ENCODE assay signal across 11 cellular contexts in genomic region chr17:42706732-42707131, GRCh38. TPM values are rescaled to one million over a fixed set of nuclear protein-coding genes. Genes with fewer than 3 reads are reported as not detected.
A peak's percentile ranks its signal among the peaks of the same experiment; 100 is the strongest.
DNase-seq lines count a peak whose midpoint lies in the region; ATAC-seq and FAIRE-seq lines count a peak whose summit lies in the region.
"Had no signal": no experiment of that assay in that cellular context is flagged by ENCODE, and none has a peak within 500 bp of the region (broad histone marks: within the 10 kb centered on the region; RNA-seq: fewer than 3 reads in every experiment).

No MANE protein-coding gene starts in this region.

- no peak for FAIRE-seq in urothelium cell line (lab: Jason Lieb, UNC)
- FAIRE-seq: A204.1, colon had no signal

- peaks cover 60% of the 10 kb centered on the region for H3K4me1 Mint-ChIP-seq in stimulated activated memory B cell treated with anti-CD40 and anti-IgM and Interleukin-4, amounts not matched to agents 10 μg/mL and 1 μg/mL and 100 μg/mL, for 72 hours

- H3K36me3 Mint-ChIP-seq in stimulated activated memory B cell treated with anti-CD40 and anti-IgM and Interleukin-4, amounts not matched to agents 10 μg/mL and 1 μg/mL and 100 μg/mL, for 72 hours: peaks cover 72% of the 10 kb centered on the region

- no peak overlapping the region for H3K4me3 Mint-ChIP-seq in stimulated activated memory B cell treated with anti-CD40 and anti-IgM and Interleukin-4, amounts not matched to agents 10 μg/mL and 1 μg/mL and 100 μg/mL, for 72 hours

- DNase-seq in activated CD4-positive, alpha-beta T cell treated with anti-CD3 and anti-CD28 coated beads for 24 hours (ENCODE audit: low read depth in 2 of 2): peak; percentile 3 to 24
- DNase-seq in activated CD4-positive, alpha-beta T cell treated with anti-CD3 and anti-CD28 coated beads for 1 hour: no peak
- peak; percentile 68 for DNase-seq in activated CD4-positive, alpha-beta T cell treated with anti-CD3 and anti-CD28 coated beads for 48 hours
- peak; percentile 24 for DNase-seq in effector CD4-positive, alpha-beta T cell
- DNase-seq in left lobe of liver (ENCODE audit: low spot score) (no peak), urothelium cell line (ENCODE audit: low spot score) (no peak), A172 (ENCODE audit: low spot score) (no peak)

- H3K27me3 Mint-ChIP-seq in stimulated activated memory B cell treated with anti-CD40 and anti-IgM and Interleukin-4, amounts not matched to agents 10 μg/mL and 1 μg/mL and 100 μg/mL, for 72 hours: no peaks in the 10 kb centered on the region

- ATAC-seq in stimulated activated memory B cell treated with anti-CD40 and anti-IgM and Interleukin-4, amounts not matched to agents 10 μg/mL and 1 μg/mL and 100 μg/mL, for 72 hours: peak; percentile 50
- ATAC-seq in left lobe of liver: no peak
- ATAC-seq: HCT116 had no signal

- peak overlapping the region; percentile 79 for H3K27ac Mint-ChIP-seq in stimulated activated memory B cell treated with anti-CD40 and anti-IgM and Interleukin-4, amounts not matched to agents 10 μg/mL and 1 μg/mL and 100 μg/mL, for 72 hours

- no peaks in the 10 kb centered on the region for H3K9me3 Mint-ChIP-seq in stimulated activated memory B cell treated with anti-CD40 and anti-IgM and Interleukin-4, amounts not matched to agents 10 μg/mL and 1 μg/mL and 100 μg/mL, for 72 hours

RNA-seq across cellular contexts. Expression of gene CNTNAP1, which starts 24.4 kb away (rescaled TPM):
- 0.93 TPM for total RNA-seq in left lobe of liver
- total RNA-seq in A172 (2014; rRNA removed; shearing (Covaris generic)): 19.2 and 20.8 TPM in 2 replicates

RNA-seq across cellular contexts. Expression of gene CCR10, which starts 25.1 kb away (rescaled TPM):
- 0.13 TPM for total RNA-seq in left lobe of liver
- total RNA-seq in A172 (2014; rRNA removed; shearing (Covaris generic)): 2.7 and 3.6 TPM in 2 replicates

RNA-seq across cellular contexts. Expression of gene PLEKHH3, which starts 29.9 kb away (rescaled TPM):
- 27.6 TPM for total RNA-seq in left lobe of liver
- 32.8 and 37.0 TPM in 2 replicates for total RNA-seq in A172 (2014; rRNA removed; shearing (Covaris generic))

RNA-seq across cellular contexts. Expression of gene EZH1, which starts 38.1 kb away (rescaled TPM):
- total RNA-seq in left lobe of liver: 12.1 TPM
- 7.2 and 10.3 TPM in 2 replicates for total RNA-seq in A172 (2014; rRNA removed; shearing (Covaris generic))

RNA-seq across cellular contexts. Expression of gene TUBG2, which starts 47.6 kb away (rescaled TPM):
- 7.6 TPM for total RNA-seq in left lobe of liver
- total RNA-seq in A172 (2014; rRNA removed; shearing (Covaris generic)): 21.8 and 34.1 TPM in 2 replicates

Comparison
In these comparisons a context has a peak if more than half of its experiments do, and no peak if none do; other contexts are left out.
1. DNase-seq: peak in activated CD4-positive, alpha-beta T cell treated with anti-CD3 and anti-CD28 coated beads for 24 hours (2 of 2), activated CD4-positive, alpha-beta T cell treated with anti-CD3 and anti-CD28 coated beads for 48 hours (single experiment) and effector CD4-positive, alpha-beta T cell (single experiment); none in activated CD4-positive, alpha-beta T cell treated with anti-CD3 and anti-CD28 coated beads for 1 hour (single experiment), left lobe of liver (single experiment), urothelium cell line (single experiment) and A172 (single experiment).
2. RNA of gene CNTNAP1, which starts 24.4 kb away (total RNA-seq): 19.2 to 20.8 TPM in A172; 0.93 TPM in left lobe of liver (single experiment); every median in the first group is over 10 times any median in the second.